In the genomic region with DNA sequence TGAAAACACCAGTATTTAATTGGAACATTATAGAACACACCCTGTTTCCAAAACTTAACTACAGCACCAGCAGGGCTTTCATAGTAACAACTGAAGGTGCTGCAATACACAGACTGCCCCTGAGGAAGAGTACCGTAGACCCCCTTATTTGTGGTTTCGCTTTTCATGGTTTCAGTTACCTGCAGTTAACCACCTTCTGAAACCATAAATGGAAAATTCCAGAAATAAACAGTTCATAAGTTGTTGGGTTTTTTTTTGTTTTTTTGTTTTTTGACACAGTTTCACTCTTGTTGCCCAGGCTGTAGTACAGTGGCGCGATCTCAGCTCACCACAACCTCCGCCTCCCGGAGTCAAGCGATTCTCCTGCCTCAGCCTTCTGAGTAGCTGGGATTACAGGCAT, we compare ENCODE assay signal across 12 cellular contexts. TPM values are rescaled to one million over a fixed set of nuclear protein-coding genes. Genes with fewer than 3 reads are reported as not detected.
DNase-seq lines count a peak whose midpoint lies in the region; ATAC-seq and TF ChIP-seq lines count a peak whose summit lies in the region.
"Had no signal": no experiment of that assay in that cellular context is flagged by ENCODE, and none has a peak within 500 bp of the region (broad histone marks: within the 10 kb centered on the region; RNA-seq: fewer than 3 reads in every experiment).

No MANE protein-coding gene starts in this region.

- H3K9me3 ChIP-seq in Loucy (ENCODE audit: insufficient read depth, low read depth, low read length), result no peaks in the 10 kb centered on the region
- H3K9me3 ChIP-seq in mammary epithelial cell (replicated peaks; ENCODE audit: insufficient read depth, low read length), result no peaks in the 10 kb centered on the region

- 93% methylated on average over 7 of the region's 7 CpGs for WGBS in mammary epithelial cell (ENCODE audit: low coverage, missing lambda C conversion rate)

- no peaks in the 10 kb centered on the region for H3K9me2 ChIP-seq in Loucy (replicated peaks; ENCODE audit: low read depth, low read length)

- H3K4me2 ChIP-seq in Loucy (ENCODE audit: low read depth, low read length, poor library complexity, severe bottlenecking) (peak overlapping the region; percentile 8), mammary epithelial cell (ENCODE audit: insufficient read depth, low read depth, low read length) (no peak overlapping the region)

- H3K4me1 ChIP-seq in Loucy (ENCODE audit: insufficient read depth, low read length, poor library complexity, severe bottlenecking) (no peaks in the 10 kb centered on the region), mammary epithelial cell (ENCODE audit: insufficient read depth, low read length) (no peaks in the 10 kb centered on the region)

- DNase-seq in GM10248 (ENCODE audit: extremely low spot score) (peak; percentile 37), inferior parietal cortex (ENCODE audit: extremely low spot score) (no peak), coronary artery (ENCODE audit: low spot score) (no peak), mammary epithelial cell (no peak), cardiac septum (ENCODE audit: low spot score) (no peak)
- DNase-seq: activated CD4-positive, CD25-positive, alpha-beta regulatory T cell treated with anti-CD3 and anti-CD28 coated beads, Interleukin-2, amount 50 U/mL, for 72 hours; C1 segment of cervical spinal cord; islet precursor cell; posterior cingulate gyrus had no signal

- no peak for TF ChIP-seq CTCF in GM10248 (IDR thresholded peaks at IDR 0.05; ENCODE audit: control extremely low read depth, extremely low read depth, low read depth, missing control alignments)
- TF ChIP-seq CTCF in Loucy (conservative IDR thresholded peaks at IDR 0.05; ENCODE audit: low read length), result no peak
- TF ChIP-seq CTCF in coronary artery (IDR thresholded peaks at IDR 0.05), result no peak
- TF ChIP-seq CTCF in mammary epithelial cell (conservative IDR thresholded peaks at IDR 0.05 in 1 of 2, IDR thresholded peaks at IDR 0.05 in 1 of 2; ENCODE audit: extremely low read depth in 1 of 2, insufficient read depth in 1 of 2, low read depth in 1 of 2, low read length in 2 of 2), result no peak

- POLR2A ChIA-PET in GM10248 (lab: Yijun Ruan, JAX), result no interaction called here

- ATAC-seq in GM19395 (IDR thresholded peaks at IDR 0.05; ENCODE audit: unreplicated experiment) (peak; percentile 96), HG02943 (IDR thresholded peaks at IDR 0.05; ENCODE audit: low read depth, unreplicated experiment) (peak; percentile 75)

- H3K27ac ChIP-seq in coronary artery, result no peak overlapping the region
- no peak overlapping the region for H3K27ac ChIP-seq in mammary epithelial cell (ENCODE audit: insufficient read depth, low read depth, low read length)

- CTCF ChIA-PET in GM10248 (lab: Yijun Ruan, JAX) (interaction anchor here (1.0 to 3.8 kb wide), 6 partner anchors 11 to 70 kb away, joined by 3 to 39 read pairs (median 7); no protein-coding TSS in a partner anchor), mammary epithelial cell (lab: Charles Lee; ENCODE audit: low non-redundant PET) (no interaction called here)

- intact Hi-C loops in mammary epithelial cell (cut with micrococcal nuclease) (no loop called here), cardiac septum (cut with DNase I) (no loop called here)

- no TSS peak for BruUV-seq in mammary epithelial cell (replicated peaks; lab: Mats Ljungman, UMichigan)

- H2AFZ ChIP-seq in Loucy (ENCODE audit: low read length) (peak overlapping the region; percentile 46; the same call in 1 of the 2 replicates), mammary epithelial cell (ENCODE audit: low read depth, low read length) (no peak overlapping the region)

- no peaks in the 10 kb centered on the region for H3K79me2 ChIP-seq in Loucy (ENCODE audit: insufficient read depth, low read length)
- no peaks in the 10 kb centered on the region for H3K79me2 ChIP-seq in mammary epithelial cell (ENCODE audit: insufficient read depth, low read length)

- no peaks in the 10 kb centered on the region for H3K36me3 ChIP-seq in Loucy (ENCODE audit: insufficient read depth, low read length)
- H3K36me3 ChIP-seq in mammary epithelial cell (ENCODE audit: insufficient read depth, low read length), result no peaks in the 10 kb centered on the region

- H3K4me3 ChIP-seq in Loucy (ENCODE audit: low read length, poor library complexity, severe bottlenecking) (no peak overlapping the region), coronary artery (no peak overlapping the region), mammary epithelial cell (replicated peaks in 1 of 3; ENCODE audit: insufficient read depth in 1 of 3, low read depth in 2 of 3, low read length in 3 of 3) (no peak overlapping the region)

- H4K20me1 ChIP-seq in Loucy (ENCODE audit: insufficient read depth, low read length, poor library complexity, severe bottlenecking), result no peaks in the 10 kb centered on the region
- no peaks in the 10 kb centered on the region for H4K20me1 ChIP-seq in mammary epithelial cell (ENCODE audit: insufficient read depth, low read length)

- in situ Hi-C loops in mammary epithelial cell (cut with MboI; ENCODE audit: low sequenced_read_pairs in 2 of 2), result no loop called here

- no peak overlapping the region for H3K9ac ChIP-seq in Loucy (ENCODE audit: low read depth, low read length, poor library complexity, severe bottlenecking)
- no peak overlapping the region for H3K9ac ChIP-seq in mammary epithelial cell (ENCODE audit: insufficient read depth, low read length)

- dilution Hi-C loops in mammary epithelial cell (cut with HindIII; ENCODE audit: low sequenced_read_pairs), result no loop called here

- H3K27me3 ChIP-seq in Loucy (ENCODE audit: insufficient read depth, low read length, poor library complexity, severe bottlenecking) (no peaks in the 10 kb centered on the region), mammary epithelial cell (ENCODE audit: insufficient read depth, low read length) (no peaks in the 10 kb centered on the region)

- H3F3A ChIP-seq in Loucy (ENCODE audit: low read depth), result no peaks in the 10 kb centered on the region

RNA-seq across cellular contexts. Expression of a gene that starts 9.5 kb away (rescaled TPM):
- 1 to 10 TPM in 1 of 2 donors, under 1 TPM in 1; 0.33 to 1.9 TPM for total RNA-seq in mammary epithelial cell
- 3.5 TPM for polyA plus RNA-seq in mammary epithelial cell
- polyA minus RNA-seq in mammary epithelial cell, result 17.5 TPM
- 0.11 TPM for total RNA-seq in cardiac septum
